25 cellular contexts compared by ENCODE assay signal in genomic region chr12:83210933-83211332, GRCh38.
"Had no signal": no experiment of that assay in that cellular context is flagged by ENCODE, and none has a peak within 500 bp of the region (broad histone marks: within the 10 kb centered on the region; RNA-seq: fewer than 3 reads in every experiment).

No MANE protein-coding gene starts in this region.

- H3K27ac ChIP-seq: brain microvascular endothelial cell, cardiac muscle cell, SK-N-MC had no signal

- H3K27me3 ChIP-seq: brain microvascular endothelial cell, cardiac muscle cell had no signal

- H3K9me3 Mint-ChIP-seq: activated CD4-positive, alpha-beta memory T cell treated with anti-CD3 and anti-CD28 coated beads, Interleukin-2, amount 10 ng/mL, durations not matched to agents 7 days and 5 days; activated naive CD4-positive, alpha-beta T cell treated with anti-CD3 and anti-CD28 coated beads for 36 hours; activated T-helper 17 cell treated with anti-CD3 and anti-CD28 coated beads, Interleukin-2, amount 50 U/mL, for 72 hours had no signal

- H3K27ac Mint-ChIP-seq: activated CD4-positive, alpha-beta memory T cell treated with anti-CD3 and anti-CD28 coated beads, Interleukin-2, amount 10 ng/mL, durations not matched to agents 7 days and 5 days; activated naive CD4-positive, alpha-beta T cell treated with anti-CD3 and anti-CD28 coated beads for 36 hours; activated naive CD8-positive, alpha-beta T cell; activated T-helper 17 cell treated with anti-CD3 and anti-CD28 coated beads, Interleukin-2, amount 50 U/mL, for 72 hours; T-cell had no signal

- H3K27me3 Mint-ChIP-seq: activated CD4-positive, alpha-beta memory T cell treated with anti-CD3 and anti-CD28 coated beads, Interleukin-2, amount 10 ng/mL, durations not matched to agents 7 days and 5 days; activated naive CD8-positive, alpha-beta T cell; activated T-helper 17 cell treated with anti-CD3 and anti-CD28 coated beads, Interleukin-2, amount 50 U/mL, for 72 hours; T-cell had no signal

- FAIRE-seq: TTC549 had no signal

- H3K36me3 ChIP-seq: brain microvascular endothelial cell, cardiac muscle cell had no signal

- H3K36me3 Mint-ChIP-seq: activated naive CD8-positive, alpha-beta T cell; T-cell had no signal

- DNase-seq: activated CD4-positive, alpha-beta memory T cell treated with anti-CD3 and anti-CD28 coated beads, Interleukin-2, amount 10 ng/mL, durations not matched to agents 7 days and 5 days; activated CD4-positive, alpha-beta T cell treated with anti-CD3 and anti-CD28 coated beads, Interleukin-2, amount 50 U/mL, for 1 hour; activated CD4-positive, CD25-positive, alpha-beta regulatory T cell; activated gamma-delta T cell; activated naive CD4-positive, alpha-beta T cell treated with anti-CD3 and anti-CD28 coated beads for 36 hours; activated T-cell treated with anti-CD3 and anti-CD28 coated beads for 4 hours; activated T-cell treated with anti-CD3 and anti-CD28 coated beads, Interleukin-2, amount 50 U/mL, for 48 hours; brain microvascular endothelial cell; Karpas-422; MM.1S; NCI-H1105 treated with DMSO at 0.1 percent for 48 hours; NCI-H1436 treated with DMSO at 0.1 percent for 48 hours; NCI-H187; NCI-H2081; NCI-H2171; NCI-H226; NCI-H526 treated with DMSO at 0.1 percent for 48 hours; T-cell; T-helper 2 cell; T1000 had no signal

- H3K4me3 Mint-ChIP-seq: activated CD4-positive, alpha-beta memory T cell treated with anti-CD3 and anti-CD28 coated beads, Interleukin-2, amount 10 ng/mL, durations not matched to agents 7 days and 5 days; activated naive CD4-positive, alpha-beta T cell treated with anti-CD3 and anti-CD28 coated beads for 36 hours; activated naive CD8-positive, alpha-beta T cell; activated T-helper 17 cell treated with anti-CD3 and anti-CD28 coated beads, Interleukin-2, amount 50 U/mL, for 72 hours; T-cell had no signal

- H3K4me1 Mint-ChIP-seq: activated CD4-positive, alpha-beta memory T cell treated with anti-CD3 and anti-CD28 coated beads, Interleukin-2, amount 10 ng/mL, durations not matched to agents 7 days and 5 days; activated T-helper 17 cell treated with anti-CD3 and anti-CD28 coated beads, Interleukin-2, amount 50 U/mL, for 72 hours; T-cell had no signal

- H3K4me3 ChIP-seq: cardiac muscle cell, SK-N-MC had no signal
